ENCODE assay signal across 8 cellular contexts in the genomic region with DNA sequence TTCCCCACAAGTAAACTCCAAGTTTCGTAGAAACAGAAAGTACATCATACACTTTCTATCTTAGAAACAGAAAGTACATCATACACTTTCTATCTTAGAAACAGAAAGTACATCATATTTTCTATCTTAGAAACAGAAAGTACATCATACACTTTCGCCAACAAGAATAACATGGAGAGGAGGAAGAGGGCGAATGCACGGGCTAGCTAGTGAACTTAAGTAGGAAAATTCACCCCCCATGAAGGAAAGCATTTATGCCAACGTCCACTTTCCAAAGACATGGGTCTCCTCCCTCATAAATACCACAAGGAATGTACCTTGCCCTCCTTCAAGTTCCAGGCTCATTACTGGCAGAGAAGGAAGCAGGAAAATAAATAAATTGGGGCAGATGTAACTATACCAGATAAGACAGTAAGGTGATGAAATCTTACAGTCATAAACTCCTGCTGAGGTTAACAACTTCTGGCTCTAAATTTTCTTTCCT.
DNase-seq lines count a peak whose midpoint lies in the region; ATAC-seq, FAIRE-seq and TF ChIP-seq lines count a peak whose summit lies in the region.

No MANE protein-coding gene starts in this region.

- intact Hi-C loops in kidney (cut with DNase I), result no loop called here
- intact Hi-C loops in tibial artery (cut with DNase I; ENCODE audit: low total_unique reads), result no loop called here

- peak; percentile 95 for FAIRE-seq in GM18507 (lab: Jason Lieb, UNC)
- FAIRE-seq in kidney (lab: Jason Lieb, UNC), result no peak
- no peak for FAIRE-seq in D721Med (lab: Jason Lieb, UNC)

- no peak for DNase-seq in GM18507 (ENCODE audit: extremely low spot score, insufficient read length, low read depth)
- DNase-seq in M059J (ENCODE audit: low read depth), result peak; percentile 74
- DNase-seq in kidney, result no peak
- DNase-seq in tibial artery, result no peak
- DNase-seq in NCI-H1417 treated with DMSO at 0.1 percent for 48 hours (lab: John Stamatoyannopoulos, UW), result no peak
- DNase-seq in NCI-H2081 (lab: John Stamatoyannopoulos, UW), result no peak
- DNase-seq in D721Med (ENCODE audit: insufficient read length, low spot score), result no peak

- ATAC-seq in GM21723 (IDR thresholded peaks at IDR 0.05; ENCODE audit: unreplicated experiment), result peak; percentile 98

- H3K4me3 ChIP-seq in kidney (ENCODE audit: low read length in 2 of 2), result peak overlapping the region; percentile 42 to 51
- no peak overlapping the region for H3K4me3 ChIP-seq in tibial artery

- H3K9me3 ChIP-seq in kidney (ENCODE audit: control insufficient read depth in 1 of 2, low read length in 2 of 2) (no peaks in the 10 kb centered on the region), tibial artery (no peaks in the 10 kb centered on the region)

- H3K36me3 ChIP-seq in kidney (ENCODE audit: control insufficient read depth in 1 of 2, insufficient read depth in 2 of 2, low read length in 2 of 2) (no peaks in the 10 kb centered on the region), tibial artery (no peaks in the 10 kb centered on the region)

- H3K27me3 ChIP-seq in tibial artery, result no peaks in the 10 kb centered on the region

- TF ChIP-seq CTCF in kidney (IDR thresholded peaks at IDR 0.05; ENCODE audit: borderline replicate concordance, extremely low read depth, insufficient read depth) (no peak), tibial artery (IDR thresholded peaks at IDR 0.05) (no peak), D721Med (IDR thresholded peaks at IDR 0.05; ENCODE audit: insufficient read depth, missing control alignments) (no peak)

- peaks cover 4 to 16% of the 10 kb centered on the region in 2 donors for H3K4me1 ChIP-seq in kidney (ENCODE audit: control insufficient read depth in 1 of 2, insufficient read depth in 1 of 2, low read depth in 1 of 2, low read length in 2 of 2)
- peaks cover 0 to 4% (median 0%) of the 10 kb centered on the region in 4 donors for H3K4me1 ChIP-seq in tibial artery

- H3K9ac ChIP-seq in kidney (ENCODE audit: low read length in 2 of 2), result no peak overlapping the region

- H3K27ac ChIP-seq in kidney (ENCODE audit: low read depth in 2 of 2, low read length in 2 of 2), result peak overlapping the region; percentile 53 to 58
- H3K27ac ChIP-seq in tibial artery, result no peak overlapping the region

Comparison
In these comparisons a context has a peak if more than half of its experiments do, and no peak if none do; other contexts are left out.
1. H3K27ac ChIP-seq: peak in kidney (2 of 2); none in tibial artery (0 of 2).
2. H3K4me3 ChIP-seq: peak in kidney (2 of 2); none in tibial artery (0 of 2).